ENCODE assay signal across 8 cellular contexts in the genomic region with DNA sequence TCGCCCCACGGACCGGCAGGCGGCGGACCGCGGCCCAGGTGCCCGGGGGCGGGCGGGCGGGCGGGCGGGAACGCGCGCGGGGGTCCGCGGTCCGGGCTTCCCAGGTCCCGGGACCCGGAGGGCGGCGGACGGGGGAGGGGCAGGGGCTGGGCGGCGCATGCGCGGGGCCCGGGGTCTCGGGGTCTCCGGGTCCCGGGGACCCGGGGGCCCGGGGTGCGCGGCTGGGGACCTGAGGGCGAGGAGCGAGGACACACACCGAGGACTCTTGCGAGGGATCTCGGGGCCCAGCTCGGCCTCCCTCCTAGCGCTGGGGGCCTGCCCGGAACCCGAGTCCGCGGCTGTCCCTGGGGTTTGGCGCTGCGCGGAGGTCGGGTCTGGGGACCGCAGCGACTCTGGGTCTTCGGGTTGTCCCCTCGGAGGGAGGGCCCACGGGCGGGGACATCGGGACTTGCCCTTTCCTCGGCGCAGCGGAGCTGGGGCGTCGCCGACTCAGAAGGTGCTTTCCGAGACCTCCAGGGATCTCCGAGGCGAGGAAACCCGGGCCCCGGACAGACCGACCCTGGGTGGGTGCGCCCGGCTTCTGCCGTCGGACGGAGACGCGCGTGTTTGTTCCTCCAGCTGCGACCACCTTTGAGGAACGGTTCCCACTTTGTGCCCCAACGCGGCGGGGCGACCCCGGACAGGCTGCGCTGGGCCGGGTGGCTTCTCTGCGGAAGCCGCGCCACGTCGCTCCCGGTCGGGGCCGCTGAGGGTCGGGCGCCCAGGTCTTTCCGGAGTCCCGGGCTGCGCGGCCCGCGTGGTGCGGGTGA. TPM values are rescaled to one million over a fixed set of nuclear protein-coding genes. Genes with fewer than 3 reads are reported as not detected.
DNase-seq lines count a peak whose midpoint lies in the region; ATAC-seq, FAIRE-seq and TF ChIP-seq lines count a peak whose summit lies in the region.

No MANE protein-coding gene starts in this region.

- POLR2A ChIA-PET in WTC11 (lab: Charles Lee) = interaction anchor here (0.6 kb wide), 1 partner anchor 480 kb away, joined by 8 read pairs; no protein-coding TSS in a partner anchor
- POLR2A ChIA-PET in HepG2 (lab: Yijun Ruan, JAX) = interaction anchor here (1.4 kb wide), 1 partner anchor 21 kb away, joined by 6 read pairs; no protein-coding TSS in a partner anchor

- TF ChIP-seq EP300 in HepG2 (IDR thresholded peaks at IDR 0.05; ENCODE audit: low read depth in 2 of 2, low read length in 2 of 2) = no peak
- no peak for TF ChIP-seq EP300 in HepG2 (CRISPR knock-in tag; IDR thresholded peaks at IDR 0.05; ENCODE audit: borderline replicate concordance)

- intact Hi-C loops in HepG2 (cut with micrococcal nuclease; ENCODE audit: unreplicated experiment) = no loop called here

- no peaks in the 10 kb centered on the region for H3K9me3 Mint-ChIP-seq in WTC11
- H3K9me3 Mint-ChIP-seq in central memory CD8-positive, alpha-beta T cell = no peaks in the 10 kb centered on the region

- TF ChIP-seq RAD21 in HepG2 (CRISPR knock-in tag; IDR thresholded peaks at IDR 0.05) = 0 out of 2 replicates have a peak, but pooled peaks have one; percentile 26

- H3K4me1 Mint-ChIP-seq in WTC11 = peaks cover 9% of the 10 kb centered on the region
- peaks cover 18% of the 10 kb centered on the region for H3K4me1 Mint-ChIP-seq in central memory CD8-positive, alpha-beta T cell

- H3K27ac ChIP-seq in HepG2 (ENCODE audit: extremely low read length, insufficient read depth, low read length) = peak overlapping the region; percentile 76

- in situ Hi-C loops in HepG2 (cut with HindIII; ENCODE audit: extremely low pct_ligation_motif_present, low pct_unique_long_range_greater_than_20kb) = no loop called here

- no peak overlapping the region for H3K27ac Mint-ChIP-seq in WTC11
- H3K27ac Mint-ChIP-seq in central memory CD8-positive, alpha-beta T cell (ENCODE audit: low read depth) = peak overlapping the region; percentile 38

- BruUV-seq in HepG2 (replicated peaks; lab: Mats Ljungman, UMichigan) = TSS peak; percentile 46

- no peak for TF ChIP-seq POLR2A in HepG2 (IDR thresholded peaks at IDR 0.05; ENCODE audit: insufficient read depth in 1 of 2, low read depth in 2 of 2, low read length in 2 of 2)

- H2AFZ ChIP-seq in HepG2 (ENCODE audit: low read length) = no peak overlapping the region

- peak overlapping the region; percentile 91 for H3K9ac ChIP-seq in HepG2 (ENCODE audit: insufficient read depth, low read depth, low read length)

- peaks cover 50% of the 10 kb centered on the region for H3K27me3 Mint-ChIP-seq in WTC11 (ENCODE audit: low read depth)
- H3K27me3 Mint-ChIP-seq in central memory CD8-positive, alpha-beta T cell = no peaks in the 10 kb centered on the region

- no peaks in the 10 kb centered on the region for H3K9me3 ChIP-seq in HepG2 (ENCODE audit: low read length)

- no peak for FAIRE-seq in HepG2 (lab: Jason Lieb, UNC)

- H3K27me3 ChIP-seq in HepG2 (ENCODE audit: control insufficient read depth in 1 of 2, insufficient read depth in 2 of 2, low read length in 2 of 2) = no peaks in the 10 kb centered on the region

- CTCF ChIA-PET in WTC11 (lab: Charles Lee) = interaction anchor here (2.2 kb wide), 1 partner anchor 144 kb away, joined by 12 read pairs; no protein-coding TSS in a partner anchor
- CTCF ChIA-PET in HepG2 (lab: Yijun Ruan, JAX; ENCODE audit: low intra/inter-chr PET ratio, low total read pairs) = no interaction called here

- peak overlapping the region; percentile 83 for H3K4me2 ChIP-seq in HepG2 (ENCODE audit: low read depth, low read length)

- TF ChIP-seq CTCF in WTC11 (IDR thresholded peaks at IDR 0.05) (no peak), HepG2 (CRISPR knock-in tag; IDR thresholded peaks at IDR 0.05) (no peak)

- DNase-seq in SIG-M5 treated with dmso at 0.1 percent for 504 hours (lab: John Stamatoyannopoulos, UW; ENCODE audit: unreplicated experiment) (peak; percentile 27), SIG-M5 (lab: John Stamatoyannopoulos, UW) (no peak), WTC11 (ENCODE audit: low spot score) (peak; percentile 38), HepG2 (ENCODE audit: low spot score) (no peak), A172 (ENCODE audit: low spot score) (no peak)
- DNase-seq in central memory CD8-positive, alpha-beta T cell (ENCODE audit: low spot score in 2 of 2) = peak; percentile 33 to 35
- peak; percentile 25 to 41 (median 33) for DNase-seq in stimulated activated CD4-positive, alpha-beta T cell treated with anti-CD3 and anti-CD28 coated beads, TNF-alpha, amount 100 ng/mL, for 4 hours (ENCODE audit: low read depth in 3 of 3)

- peaks cover 56% of the 10 kb centered on the region for H3K4me1 ChIP-seq in HepG2 (ENCODE audit: insufficient read depth, low read length)

- H4K20me1 ChIP-seq in HepG2 (ENCODE audit: insufficient read depth, low read length) = no peaks in the 10 kb centered on the region

- H3K4me3 Mint-ChIP-seq in WTC11 = peak overlapping the region; percentile 66
- H3K4me3 Mint-ChIP-seq in central memory CD8-positive, alpha-beta T cell = peak overlapping the region; percentile 74

- H3K36me3 Mint-ChIP-seq in WTC11 = peaks cover 4% of the 10 kb centered on the region; the same call in 1 of the 2 replicates
- H3K36me3 Mint-ChIP-seq in central memory CD8-positive, alpha-beta T cell (ENCODE audit: insufficient read depth) = peaks cover 8% of the 10 kb centered on the region

- no CpG with 5 or more reads among the region's 105 CpGs for WGBS in HepG2 (ENCODE audit: low lambda C conversion rate)

- ATAC-seq in HG03354 (IDR thresholded peaks at IDR 0.05; ENCODE audit: poor library complexity, severe bottlenecking, unreplicated experiment) (peak; percentile 35), WTC11 (peak; percentile 11), HepG2 (peak; percentile 10; the same call in 2 of the 3 replicates)
- ATAC-seq in central memory CD8-positive, alpha-beta T cell (replicated peaks; ENCODE audit: extremely low read depth, poor library complexity, severe bottlenecking) = peak; percentile 34

- peaks cover 0 to 5% of the 10 kb centered on the region in 2 experiments; a peak in 3 of 5 replicates for H3K36me3 ChIP-seq in HepG2 (replicated peaks in 1 of 2; ENCODE audit: control insufficient read depth in 1 of 2, insufficient read depth in 2 of 2, low read length in 2 of 2)

- H3K79me2 ChIP-seq in HepG2 (ENCODE audit: insufficient read depth, low read length) = peaks cover 9% of the 10 kb centered on the region

- H3K4me3 ChIP-seq in HepG2 (replicated peaks in 1 of 3; ENCODE audit: insufficient read depth in 1 of 3, low read depth in 2 of 3, low read length in 3 of 3) = peak overlapping the region; percentile 64 to 96 (median 95)

TF ChIP-seq in WTC11, 78 proteins besides CTCF, POLR2A, EP300 and RAD21 (continues in another document):
- TF ChIP-seq FOXP1 (CRISPR knock-in tag; IDR thresholded peaks at IDR 0.05; ENCODE audit: borderline replicate concordance) = 0 out of 2 replicates have a peak, but pooled peaks have one; percentile 45
- TF ChIP-seq, protein P1, sequence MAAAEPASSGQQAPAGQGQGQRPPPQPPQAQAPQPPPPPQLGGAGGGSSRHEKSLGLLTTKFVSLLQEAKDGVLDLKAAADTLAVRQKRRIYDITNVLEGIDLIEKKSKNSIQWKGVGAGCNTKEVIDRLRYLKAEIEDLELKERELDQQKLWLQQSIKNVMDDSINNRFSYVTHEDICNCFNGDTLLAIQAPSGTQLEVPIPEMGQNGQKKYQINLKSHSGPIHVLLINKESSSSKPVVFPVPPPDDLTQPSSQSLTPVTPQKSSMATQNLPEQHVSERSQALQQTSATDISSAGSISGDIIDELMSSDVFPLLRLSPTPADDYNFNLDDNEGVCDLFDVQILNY (CRISPR knock-in tag; IDR thresholded peaks at IDR 0.05) = 0 out of 2 replicates have a peak, but pooled peaks have one; percentile 41

TF ChIP-seq in HepG2, 621 proteins besides CTCF, POLR2A, EP300 and RAD21 (continues in another document):
- TF ChIP-seq MAF1 (CRISPR knock-in tag; IDR thresholded peaks at IDR 0.05; ENCODE audit: borderline replicate concordance) (0 out of 2 replicates have a peak, but pooled peaks have one; percentile 18), ZFX (CRISPR knock-in tag; IDR thresholded peaks at IDR 0.05; ENCODE audit: low read depth) (peak; percentile 68)
- TF ChIP-seq, protein P2, sequence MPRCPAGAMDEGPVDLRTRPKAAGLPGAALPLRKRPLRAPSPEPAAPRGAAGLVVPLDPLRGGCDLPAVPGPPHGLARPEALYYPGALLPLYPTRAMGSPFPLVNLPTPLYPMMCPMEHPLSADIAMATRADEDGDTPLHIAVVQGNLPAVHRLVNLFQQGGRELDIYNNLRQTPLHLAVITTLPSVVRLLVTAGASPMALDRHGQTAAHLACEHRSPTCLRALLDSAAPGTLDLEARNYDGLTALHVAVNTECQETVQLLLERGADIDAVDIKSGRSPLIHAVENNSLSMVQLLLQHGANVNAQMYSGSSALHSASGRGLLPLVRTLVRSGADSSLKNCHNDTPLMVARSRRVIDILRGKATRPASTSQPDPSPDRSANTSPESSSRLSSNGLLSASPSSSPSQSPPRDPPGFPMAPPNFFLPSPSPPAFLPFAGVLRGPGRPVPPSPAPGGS (CRISPR knock-in tag; IDR thresholded peaks at IDR 0.05) = peak; percentile 42; the same call in 1 of the 2 replicates

RNA-seq across cellular contexts. Expression of a gene that starts 0.5 kb away (rescaled TPM):
- total RNA-seq in WTC11 (2021) (8.5 to 10.1 TPM (median 9.3 TPM) in 3 replicates), HepG2 (2016; rRNA removed; fragmentation: Illumina TruSeq; extraction: Trizol) (24.7 and 32.0 TPM in 2 replicates)
- 25.2 and 27.4 TPM in 2 replicates for total RNA-seq in HepG2 (2016; cell fraction: cytosol; rRNA removed; fragmentation: Illumina TruSeq; extraction: Trizol; ENCODE audit: low read depth)
- 25.2 and 26.2 TPM in 2 replicates for total RNA-seq in HepG2 (2016; cell fraction: insoluble cytoplasmic fraction; rRNA removed; fragmentation: Illumina TruSeq; extraction: Trizol)
- total RNA-seq in HepG2 (2016; cell fraction: membrane; rRNA removed; fragmentation: Illumina TruSeq; extraction: Trizol) = 42.1 and 44.8 TPM in 2 replicates
- 16.8 and 21.1 TPM in 2 replicates for total RNA-seq in HepG2 (2016; cell fraction: nucleus; rRNA removed; fragmentation: Illumina TruSeq; extraction: Trizol)
- polyA plus RNA-seq in HepG2 (2011; rRNA removed) = 16.6 and 18.2 TPM in 2 replicates
- 14.0 and 14.5 TPM in 2 replicates for polyA plus RNA-seq in HepG2 (2011; cell fraction: cytosol; rRNA removed)
- polyA plus RNA-seq in HepG2 (2011; cell fraction: nucleus; rRNA removed) = 11.7 and 12.6 TPM in 2 replicates
- 20.9 and 22.5 TPM in 2 replicates for polyA plus RNA-seq in HepG2 (2012)
- polyA plus RNA-seq in HepG2 (2016; cell fraction: cytosol; fragmentation: Illumina TruSeq; extraction: Trizol; ENCODE audit: low read depth) = 26.1 and 26.5 TPM in 2 replicates
- polyA plus RNA-seq in HepG2 (2016; cell fraction: insoluble cytoplasmic fraction; fragmentation: Illumina TruSeq; extraction: Trizol; ENCODE audit: low read depth) = 15.3 and 15.6 TPM in 2 replicates
- polyA plus RNA-seq in HepG2 (2016; cell fraction: membrane; fragmentation: Illumina TruSeq; extraction: Trizol; ENCODE audit: low read depth) = 29.1 and 30.3 TPM in 2 replicates
- polyA plus RNA-seq in HepG2 (2016; cell fraction: nucleus; fragmentation: Illumina TruSeq; extraction: Trizol; ENCODE audit: insufficient read depth, low read depth) = 21.2 and 21.4 TPM in 2 replicates
- polyA minus RNA-seq in HepG2 (2011; rRNA and poly(A)+ RNA removed; ENCODE audit: low replicate concordance) = 7.8 and 47.2 TPM in 2 replicates
- 23.7 and 30.1 TPM in 2 replicates for polyA minus RNA-seq in HepG2 (2011; cell fraction: cytosol; rRNA and poly(A)+ RNA removed)
- polyA minus RNA-seq in HepG2 (2011; cell fraction: nucleus; rRNA and poly(A)+ RNA removed) = 30.8 and 34.2 TPM in 2 replicates
- 3.4 and 5.3 TPM in 2 replicates for total RNA-seq in A172 (2014; rRNA removed; shearing (Covaris generic))

Comparison
In these comparisons a context has a peak if more than half of its experiments do, and no peak if none do; other contexts are left out.
1. DNase-seq: peak in SIG-M5 treated with dmso at 0.1 percent for 504 hours (single experiment), WTC11 (single experiment), central memory CD8-positive, alpha-beta T cell (2 of 2) and stimulated activated CD4-positive, alpha-beta T cell treated with anti-CD3 and anti-CD28 coated beads, TNF-alpha, amount 100 ng/mL, for 4 hours (3 of 3); none in SIG-M5 (single experiment), HepG2 (single experiment) and A172 (single experiment).
2. Peak in every context shown above with its lines, with median percentiles within 50 percentile points of each other: ATAC-seq.